ENCODE assay signal across 1 cellular context in genomic region chr6:131062245-131063027, GRCh38.
A peak's percentile ranks its signal among the peaks of the same experiment; 100 is the strongest.
TF ChIP-seq lines count a peak whose summit lies in the region.

No MANE protein-coding gene starts in this region.

TF ChIP-seq in HepG2, 621 proteins besides CTCF, POLR2A, EP300 and RAD21 (continued from another document and continues in another):
- TF ChIP-seq ZNF275 (CRISPR knock-in tag; IDR thresholded peaks at IDR 0.05; ENCODE audit: borderline replicate concordance) (no peak), ZNF576 (CRISPR knock-in tag; IDR thresholded peaks at IDR 0.05) (no peak), SMAD3 (CRISPR knock-in tag; IDR thresholded peaks at IDR 0.05) (no peak), NFIC (IDR thresholded peaks at IDR 0.05; ENCODE audit: low read length) (no peak), SNAI1 (CRISPR knock-in tag; IDR thresholded peaks at IDR 0.05; ENCODE audit: borderline replicate concordance) (no peak), ZNF607 (CRISPR knock-in tag; IDR thresholded peaks at IDR 0.05; ENCODE audit: borderline replicate concordance) (no peak), ZNF205 (CRISPR knock-in tag; IDR thresholded peaks at IDR 0.05) (no peak), CAMTA2 (CRISPR knock-in tag; IDR thresholded peaks at IDR 0.05; ENCODE audit: borderline replicate concordance) (no peak), ZC3H4 (CRISPR knock-in tag; IDR thresholded peaks at IDR 0.05; ENCODE audit: borderline replicate concordance) (no peak), NFYB (CRISPR knock-in tag; IDR thresholded peaks at IDR 0.05) (no peak), ZFAT (CRISPR knock-in tag; conservative IDR thresholded peaks at IDR 0.05) (no peak), ZNF710 (CRISPR knock-in tag; IDR thresholded peaks at IDR 0.05; ENCODE audit: borderline replicate concordance) (no peak), ZNF703 (CRISPR knock-in tag; IDR thresholded peaks at IDR 0.05; ENCODE audit: borderline replicate concordance) (no peak), IRX3 (CRISPR knock-in tag; IDR thresholded peaks at IDR 0.05; ENCODE audit: borderline replicate concordance, low read depth) (no peak), ELF1 (CRISPR knock-in tag; IDR thresholded peaks at IDR 0.05) (no peak), NR3C1 (CRISPR knock-in tag; IDR thresholded peaks at IDR 0.05) (no peak), KLF13 (CRISPR knock-in tag; IDR thresholded peaks at IDR 0.05) (0 out of 2 replicates have a peak, but pooled peaks have one; percentile 22), ZFX (CRISPR knock-in tag; IDR thresholded peaks at IDR 0.05; ENCODE audit: low read depth) (no peak), ZNF513 (CRISPR knock-in tag; conservative IDR thresholded peaks at IDR 0.05) (0 out of 2 replicates have a peak, but pooled peaks have one; percentile 50), ZNF510 (CRISPR knock-in tag; IDR thresholded peaks at IDR 0.05; ENCODE audit: low read depth) (no peak), SOX13 (IDR thresholded peaks at IDR 0.05) (no peak), SOX13 (CRISPR knock-in tag; conservative IDR thresholded peaks at IDR 0.05 in 1 of 2, IDR thresholded peaks at IDR 0.05 in 1 of 2) (no peak), GZF1 (CRISPR knock-in tag; IDR thresholded peaks at IDR 0.05) (no peak), ZHX2 (IDR thresholded peaks at IDR 0.05; ENCODE audit: low read depth) (no peak), ZHX2 (CRISPR knock-in tag; IDR thresholded peaks at IDR 0.05; ENCODE audit: borderline replicate concordance) (0 out of 2 replicates have a peak, but pooled peaks have one; percentile 51), HOXD1 (CRISPR knock-in tag; IDR thresholded peaks at IDR 0.05) (no peak), RORA (CRISPR knock-in tag; IDR thresholded peaks at IDR 0.05) (no peak), KMT2A (CRISPR knock-in tag; IDR thresholded peaks at IDR 0.05) (0 out of 2 replicates have a peak, but pooled peaks have one; percentile 59), EED (CRISPR knock-in tag; IDR thresholded peaks at IDR 0.05) (no peak), GPBP1L1 (CRISPR knock-in tag; IDR thresholded peaks at IDR 0.05) (no peak), CENPX (CRISPR knock-in tag; IDR thresholded peaks at IDR 0.05) (no peak), ZBTB1 (CRISPR knock-in tag; IDR thresholded peaks at IDR 0.05; ENCODE audit: borderline replicate concordance) (no peak), ZNF44 (CRISPR knock-in tag; IDR thresholded peaks at IDR 0.05) (no peak), SRF (IDR thresholded peaks at IDR 0.05; ENCODE audit: low read depth, low read length) (no peak), ZNF225 (CRISPR knock-in tag; IDR thresholded peaks at IDR 0.05) (no peak; the same call in 1 of the 2 replicates), ZNF883 (CRISPR knock-in tag; IDR thresholded peaks at IDR 0.05; ENCODE audit: not compliant biosample characterization) (no peak), BRD4 (CRISPR knock-in tag; IDR thresholded peaks at IDR 0.05) (peak; percentile 27; the same call in 1 of the 2 replicates), TFDP1 (CRISPR knock-in tag; IDR thresholded peaks at IDR 0.05; ENCODE audit: borderline replicate concordance) (no peak), CENPT (CRISPR knock-in tag; IDR thresholded peaks at IDR 0.05; ENCODE audit: low read depth) (no peak), TCF12 (IDR thresholded peaks at IDR 0.05) (no peak), TCF12 (CRISPR knock-in tag; IDR thresholded peaks at IDR 0.05) (no peak), DR1 (CRISPR knock-in tag; IDR thresholded peaks at IDR 0.05) (no peak), HNF4A (CRISPR knock-in tag; IDR thresholded peaks at IDR 0.05) (no peak), MYC (CRISPR knock-in tag; IDR thresholded peaks at IDR 0.05; ENCODE audit: borderline replicate concordance) (peak; percentile 19; the same call in 1 of the 2 replicates), ZNF549 (CRISPR knock-in tag; IDR thresholded peaks at IDR 0.05) (no peak), ZBTB21 (CRISPR knock-in tag; IDR thresholded peaks at IDR 0.05) (no peak), TCF7L2 (IDR thresholded peaks at IDR 0.05; ENCODE audit: low read depth, low read length) (no peak), SP2 (CRISPR knock-in tag; IDR thresholded peaks at IDR 0.05) (no peak), MAZ (IDR thresholded peaks at IDR 0.05; ENCODE audit: borderline replicate concordance, low read depth, low read length) (no peak), MAZ (CRISPR knock-in tag; IDR thresholded peaks at IDR 0.05; ENCODE audit: low read depth) (no peak; the same call in 1 of the 2 replicates), TEAD3 (CRISPR knock-in tag; optimal IDR thresholded peaks at IDR 0.05; ENCODE audit: borderline replicate concordance) (no peak), MED13 (CRISPR knock-in tag; IDR thresholded peaks at IDR 0.05) (peak; percentile 59; the same call in 1 of the 2 replicates), SMYD3 (CRISPR knock-in tag; IDR thresholded peaks at IDR 0.05) (no peak), ZNF296 (CRISPR knock-in tag; conservative IDR thresholded peaks at IDR 0.05) (no peak), JUNB (CRISPR knock-in tag; IDR thresholded peaks at IDR 0.05; ENCODE audit: borderline replicate concordance) (no peak), RNF219 (CRISPR knock-in tag; IDR thresholded peaks at IDR 0.05) (no peak), NFE2L2 (IDR thresholded peaks at IDR 0.05; ENCODE audit: low read length) (no peak), ZNF766 (CRISPR knock-in tag; IDR thresholded peaks at IDR 0.05; ENCODE audit: borderline replicate concordance) (peak; percentile 62; the same call in 1 of the 2 replicates)
